In genomic region chr11:16891170-16891569, GRCh38 we compare ENCODE assay signal across 19 cellular contexts.
DNase-seq lines count a peak whose midpoint lies in the region; ATAC-seq and TF ChIP-seq lines count a peak whose summit lies in the region.
"Had no signal": no experiment of that assay in that cellular context is flagged by ENCODE, and none has a peak within 500 bp of the region (broad histone marks: within the 10 kb centered on the region; RNA-seq: fewer than 3 reads in every experiment).

No MANE protein-coding gene starts in this region.

- intact Hi-C loops in mammary epithelial cell (cut with micrococcal nuclease) (no loop called here), breast epithelium (cut with DNase I; ENCODE audit: low total_unique reads) (no loop called here), head of caudate nucleus (cut with DNase I) (no loop called here)

- H3K4me1 ChIP-seq in mammary epithelial cell (ENCODE audit: insufficient read depth, low read length): peaks cover 28% of the 10 kb centered on the region
- no peaks in the 10 kb centered on the region for H3K4me1 ChIP-seq in breast epithelium
- H3K4me1 ChIP-seq in hepatocyte (ENCODE audit: insufficient read depth): peaks cover 10% of the 10 kb centered on the region
- H3K4me1 ChIP-seq: SJSA1 had no signal

- no peaks in the 10 kb centered on the region for H3K27me3 Mint-ChIP-seq in type B pancreatic cell
- H3K27me3 Mint-ChIP-seq: CD4-positive, alpha-beta T cell had no signal

- no peak overlapping the region for H3K9ac ChIP-seq in mammary epithelial cell (ENCODE audit: insufficient read depth, low read length)

- H3K9me2 ChIP-seq in hepatocyte (replicated peaks; ENCODE audit: insufficient read depth): no peaks in the 10 kb centered on the region

- peak overlapping the region; percentile 84 for H3K27ac Mint-ChIP-seq in type B pancreatic cell
- H3K27ac Mint-ChIP-seq: CD4-positive, alpha-beta T cell had no signal

- dilution Hi-C loops in mammary epithelial cell (cut with HindIII; ENCODE audit: low sequenced_read_pairs): no loop called here

- H4K20me1 ChIP-seq in mammary epithelial cell (ENCODE audit: insufficient read depth, low read length) (no peaks in the 10 kb centered on the region), hepatocyte (ENCODE audit: insufficient read depth, poor library complexity, severe bottlenecking) (peaks cover 4% of the 10 kb centered on the region)

- no peak overlapping the region for H3K4me3 ChIP-seq in mammary epithelial cell (replicated peaks in 1 of 3; ENCODE audit: insufficient read depth in 1 of 3, low read depth in 2 of 3, low read length in 3 of 3)
- H3K4me3 ChIP-seq in breast epithelium: no peak overlapping the region
- no peak overlapping the region for H3K4me3 ChIP-seq in hepatocyte
- H3K4me3 ChIP-seq: SJSA1 had no signal

- TF ChIP-seq CTCF in mammary epithelial cell (conservative IDR thresholded peaks at IDR 0.05 in 1 of 2, IDR thresholded peaks at IDR 0.05 in 1 of 2; ENCODE audit: extremely low read depth in 1 of 2, insufficient read depth in 1 of 2, low read depth in 1 of 2, low read length in 2 of 2) (no peak), breast epithelium (IDR thresholded peaks at IDR 0.05) (no peak), hepatocyte (IDR thresholded peaks at IDR 0.05; ENCODE audit: poor library complexity) (no peak), type B pancreatic cell (conservative IDR thresholded peaks at IDR 0.05) (no peak)

- H2AFZ ChIP-seq in mammary epithelial cell (ENCODE audit: low read depth, low read length) (no peak overlapping the region), hepatocyte (no peak overlapping the region)

- no TSS peak for BruUV-seq in mammary epithelial cell (replicated peaks; lab: Mats Ljungman, UMichigan)

- H3K36me3 ChIP-seq in mammary epithelial cell (ENCODE audit: insufficient read depth, low read length) (no peaks in the 10 kb centered on the region), breast epithelium (no peaks in the 10 kb centered on the region), hepatocyte (replicated peaks; ENCODE audit: insufficient read depth, low read depth) (no peaks in the 10 kb centered on the region)
- H3K36me3 ChIP-seq: SJSA1 had no signal

- peaks cover 10% of the 10 kb centered on the region for H3K9me3 ChIP-seq in mammary epithelial cell (replicated peaks; ENCODE audit: insufficient read depth, low read length)
- H3K9me3 ChIP-seq in breast epithelium: peaks cover 12 to 13% of the 10 kb centered on the region in 2 donors
- H3K9me3 ChIP-seq in hepatocyte (ENCODE audit: low read depth): peaks cover 4% of the 10 kb centered on the region

- H3K4me1 Mint-ChIP-seq in type B pancreatic cell (ENCODE audit: unreplicated experiment): peaks cover 28% of the 10 kb centered on the region

- in situ Hi-C loops in mammary epithelial cell (cut with MboI; ENCODE audit: low sequenced_read_pairs in 2 of 2): no loop called here

- CTCF ChIA-PET in mammary epithelial cell (lab: Charles Lee; ENCODE audit: low non-redundant PET): no interaction called here

- DNase-seq in mammary epithelial cell (no peak), breast epithelium (ENCODE audit: low spot score in 2 of 2) (no peak), NCI-H446 (lab: John Stamatoyannopoulos, UW) (peak; percentile 23 to 74), hepatocyte (ENCODE audit: low spot score) (no peak), type B pancreatic cell (ENCODE audit: extremely low spot score, unreplicated experiment) (no peak), head of caudate nucleus (no peak), retina (no peak)
- DNase-seq: CD4-positive, alpha-beta T cell; DMS53; H7; Karpas-422; NCI-H1092 treated with DMSO at 0.1 percent for 48 hours; NCI-H146; NCI-H2029 treated with DMSO at 0.1 percent for 48 hours; NCI-H2171; NCI-H748 treated with DMSO at 0.1 percent for 48 hours had no signal

- WGBS in mammary epithelial cell (ENCODE audit: low coverage, missing lambda C conversion rate): 71% methylated on average over 2 of the region's 2 CpGs
- 58% methylated on average over 2 of the region's 2 CpGs for WGBS in hepatocyte (ENCODE audit: low lambda C conversion rate, missing lambda C conversion rate)

- H3K4me3 Mint-ChIP-seq in type B pancreatic cell: no peak overlapping the region
- H3K4me3 Mint-ChIP-seq: CD4-positive, alpha-beta T cell; HFFc6 had no signal

- H3K79me2 ChIP-seq in mammary epithelial cell (ENCODE audit: insufficient read depth, low read length) (peaks cover 3% of the 10 kb centered on the region), hepatocyte (peaks cover 47% of the 10 kb centered on the region)

- H3K9me3 Mint-ChIP-seq in type B pancreatic cell: peaks cover 17% of the 10 kb centered on the region

- no peak for ATAC-seq in HG02840 (IDR thresholded peaks at IDR 0.05; ENCODE audit: low FRiP score, unreplicated experiment)

- H3K36me3 Mint-ChIP-seq in type B pancreatic cell: peaks cover 24% of the 10 kb centered on the region

- TF ChIP-seq POLR2A in breast epithelium (IDR thresholded peaks at IDR 0.05): no peak

- H3K4me2 ChIP-seq in mammary epithelial cell (ENCODE audit: insufficient read depth, low read depth, low read length): peak overlapping the region; percentile 9
- H3K4me2 ChIP-seq in hepatocyte: no peak overlapping the region

- peak overlapping the region; percentile 64 for H3K27ac ChIP-seq in mammary epithelial cell (ENCODE audit: insufficient read depth, low read depth, low read length)
- H3K27ac ChIP-seq in breast epithelium: no peak overlapping the region
- H3K27ac ChIP-seq in hepatocyte: peak overlapping the region; percentile 56
- H3K27ac ChIP-seq: SJSA1 had no signal

- H3K27me3 ChIP-seq in mammary epithelial cell (ENCODE audit: insufficient read depth, low read length): no peaks in the 10 kb centered on the region
- H3K27me3 ChIP-seq in breast epithelium: no peaks in the 10 kb centered on the region
- H3K27me3 ChIP-seq in hepatocyte: no peaks in the 10 kb centered on the region
- H3K27me3 ChIP-seq: SJSA1 had no signal

Comparison
In these comparisons a context has a peak if more than half of its experiments do, and no peak if none do; other contexts are left out.
1. H3K27ac ChIP-seq: peak in mammary epithelial cell (single experiment) and hepatocyte (single experiment); none in breast epithelium (0 of 2).
2. DNase-seq: peak in NCI-H446 (2 of 2); none in mammary epithelial cell (single experiment), breast epithelium (0 of 2), hepatocyte (single experiment), type B pancreatic cell (single experiment), head of caudate nucleus (0 of 42) and retina (single experiment).